ENCODE assay signal across 25 cellular contexts in the genomic region with DNA sequence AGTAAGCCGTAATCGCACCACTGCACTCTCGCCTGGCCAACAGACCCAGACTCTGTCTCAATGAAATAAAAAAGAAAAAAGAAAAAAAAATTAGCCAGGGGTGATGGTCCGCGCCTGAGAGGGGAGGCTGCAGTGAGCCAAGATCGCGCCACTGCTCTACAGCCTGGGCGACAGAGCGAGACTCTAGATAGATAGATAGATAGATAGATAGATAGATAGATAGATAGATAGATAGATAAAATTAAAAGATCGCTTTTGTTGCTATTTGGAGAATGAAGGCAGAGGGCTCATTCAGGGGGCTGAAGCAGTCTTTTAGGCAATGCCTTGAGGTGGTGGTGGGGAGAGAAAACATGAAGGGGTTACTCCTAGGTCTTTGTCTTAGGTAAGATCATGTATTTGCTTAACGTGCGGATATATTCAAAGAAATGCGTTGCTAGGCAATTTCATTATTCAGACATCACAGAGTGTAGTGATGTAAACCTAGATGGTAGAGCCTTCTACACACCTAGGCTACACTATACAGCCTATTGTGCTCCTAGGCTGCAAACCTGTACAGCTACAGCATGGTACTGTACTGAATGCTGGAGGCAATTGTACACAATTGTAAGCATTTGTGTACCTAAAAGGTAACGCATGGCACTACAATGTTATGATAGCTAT. TPM values are rescaled to one million over a fixed set of nuclear protein-coding genes. Genes with fewer than 3 reads are reported as not detected.
"Had no signal": no experiment of that assay in that cellular context is flagged by ENCODE, and none has a peak within 500 bp of the region (broad histone marks: within the 10 kb centered on the region; RNA-seq: fewer than 3 reads in every experiment).

No MANE protein-coding gene starts in this region.

- H3K4me3 ChIP-seq: coronary artery, lung, thoracic aorta had no signal

- H3K9me3 ChIP-seq: thoracic aorta had no signal

- H3K27ac Mint-ChIP-seq: activated CD4-positive, alpha-beta T cell treated with anti-CD3 and anti-CD28 coated beads for 36 hours; activated CD8-positive, alpha-beta T cell treated with anti-CD3 and anti-CD28 coated beads for 36 hours; activated naive CD8-positive, alpha-beta T cell treated with anti-CD3 and anti-CD28 coated beads, Interleukin-2, amount 10 ng/mL, durations not matched to agents 7 days and 5 days; activated T-cell treated with anti-CD3 and anti-CD28 coated beads, Interleukin-2, amount 50 U/mL, for 24 hours; activated T-helper 2 cell treated with anti-CD3 and anti-CD28 coated beads, Interferon-gamma antibody, Interleukin-2, Interleukin-4, amounts not matched to agents 10 μg/mL and 5 μg/mL and 100 μg/mL, durations not matched to agents 14 hours and 24 hours and 36 hours; stimulated activated naive B cell treated with anti-CD40 and anti-IgM and Interleukin-4, amounts not matched to agents 10 μg/mL and 1 μg/mL and 100 μg/mL, for 72 hours; T-helper 2 cell treated with Interferon-gamma antibody and Interleukin-4, amounts not matched to agents 5 μg/mL and 100 μg/mL, for 36 hours; WTC11 had no signal

- DNase-seq: activated naive CD4-positive, alpha-beta T cell treated with Interleukin-2 at 50 U/mL for 16 hours; activated naive CD8-positive, alpha-beta T cell treated with anti-CD3 and anti-CD28 coated beads, Interleukin-2, amount 10 ng/mL, durations not matched to agents 7 days and 5 days; activated T-cell treated with anti-CD3 and anti-CD28 coated beads, Interleukin-2, amount 50 U/mL, for 24 hours; amygdala; erythroblast; foreskin melanocyte; glutamatergic neuron; hypothalamus; natural killer cell; occipital lobe; retina; stimulated activated naive B cell treated with anti-CD40 and anti-IgM and Interleukin-4, amounts not matched to agents 10 μg/mL and 1 μg/mL and 100 μg/mL, for 72 hours had no signal

- ATAC-seq: activated CD4-positive, alpha-beta T cell treated with anti-CD3 and anti-CD28 coated beads for 36 hours; activated CD8-positive, alpha-beta T cell treated with anti-CD3 and anti-CD28 coated beads for 36 hours; natural killer cell; stimulated activated naive B cell treated with anti-CD40 and anti-IgM and Interleukin-4, amounts not matched to agents 10 μg/mL and 1 μg/mL and 100 μg/mL, for 72 hours; WTC11 had no signal

- H3K4me3 Mint-ChIP-seq: activated CD4-positive, alpha-beta T cell treated with anti-CD3 and anti-CD28 coated beads for 36 hours; activated CD8-positive, alpha-beta T cell treated with anti-CD3 and anti-CD28 coated beads for 36 hours; activated naive CD8-positive, alpha-beta T cell treated with anti-CD3 and anti-CD28 coated beads, Interleukin-2, amount 10 ng/mL, durations not matched to agents 7 days and 5 days; activated T-cell treated with anti-CD3 and anti-CD28 coated beads, Interleukin-2, amount 50 U/mL, for 24 hours; natural killer cell; stimulated activated naive B cell treated with anti-CD40 and anti-IgM and Interleukin-4, amounts not matched to agents 10 μg/mL and 1 μg/mL and 100 μg/mL, for 72 hours; T-helper 2 cell treated with Interferon-gamma antibody and Interleukin-4, amounts not matched to agents 5 μg/mL and 100 μg/mL, for 36 hours had no signal

- H3K27ac ChIP-seq: coronary artery, thoracic aorta had no signal

- H3K36me3 ChIP-seq: thoracic aorta had no signal

- H3K36me3 Mint-ChIP-seq: natural killer cell, WTC11 had no signal

- H3K9me3 Mint-ChIP-seq: activated CD8-positive, alpha-beta T cell treated with anti-CD3 and anti-CD28 coated beads for 36 hours; activated naive CD8-positive, alpha-beta T cell treated with anti-CD3 and anti-CD28 coated beads, Interleukin-2, amount 10 ng/mL, durations not matched to agents 7 days and 5 days; activated T-cell treated with anti-CD3 and anti-CD28 coated beads, Interleukin-2, amount 50 U/mL, for 24 hours; activated T-helper 2 cell treated with anti-CD3 and anti-CD28 coated beads, Interferon-gamma antibody, Interleukin-2, Interleukin-4, amounts not matched to agents 10 μg/mL and 5 μg/mL and 100 μg/mL, durations not matched to agents 14 hours and 24 hours and 36 hours; stimulated activated naive B cell treated with anti-CD40 and anti-IgM and Interleukin-4, amounts not matched to agents 10 μg/mL and 1 μg/mL and 100 μg/mL, for 72 hours; T-helper 2 cell treated with Interferon-gamma antibody and Interleukin-4, amounts not matched to agents 5 μg/mL and 100 μg/mL, for 36 hours; WTC11 had no signal

- FAIRE-seq: endometrium, keratinocyte, TTC549 had no signal

RNA-seq across cellular contexts. Expression of a gene that starts 4.3 kb away (rescaled TPM):
- total RNA-seq: thoracic aorta, ureter had no signal

RNA-seq across cellular contexts. Expression of a gene that starts 9.9 kb away (rescaled TPM):
- total RNA-seq: activated naive CD8-positive, alpha-beta T cell treated with anti-CD3 and anti-CD28 coated beads, Interleukin-2, amount 10 ng/mL, durations not matched to agents 7 days and 5 days; activated T-helper 2 cell treated with anti-CD3 and anti-CD28 coated beads, Interferon-gamma antibody, Interleukin-2, Interleukin-4, amounts not matched to agents 10 μg/mL and 5 μg/mL and 100 μg/mL, durations not matched to agents 14 hours and 24 hours and 36 hours; natural killer cell; posterior vena cava; thoracic aorta had no signal

RNA-seq across cellular contexts. Expression of a gene that starts 40.7 kb away (rescaled TPM):
- total RNA-seq: posterior vena cava, thoracic aorta had no signal
